Comparison of ENCODE assay signal across 7 cellular contexts in the genomic region with DNA sequence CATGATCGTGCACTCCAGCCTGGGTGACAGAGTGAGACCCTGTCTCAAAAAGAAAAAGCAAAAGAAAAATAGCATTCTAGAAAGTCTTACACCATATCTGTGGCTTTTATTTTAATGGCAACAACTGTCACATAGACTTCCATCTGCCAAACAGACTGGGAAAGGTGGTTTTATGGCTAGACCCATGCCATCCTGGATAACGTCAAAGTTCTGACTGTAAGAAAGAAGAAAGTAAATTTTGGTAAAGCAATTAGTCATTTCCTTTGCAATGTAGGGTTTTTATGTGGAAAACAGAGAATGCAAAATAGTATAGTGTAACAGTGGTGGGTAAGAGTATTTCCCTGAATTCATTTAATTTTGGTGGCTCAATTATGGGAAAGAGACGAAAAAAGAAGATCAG.
"Had no signal": no experiment of that assay in that cellular context is flagged by ENCODE, and none has a peak within 500 bp of the region (broad histone marks: within the 10 kb centered on the region; RNA-seq: fewer than 3 reads in every experiment).

No MANE protein-coding gene starts in this region.

- H3K9me3 Mint-ChIP-seq: HFFc6, IgD-negative memory B cell had no signal

- DNase-seq: GM23248, GOT3, H7, HFFc6 had no signal

- H3K27ac Mint-ChIP-seq: HFFc6, IgD-negative memory B cell had no signal

- H3K36me3 Mint-ChIP-seq: IgD-negative memory B cell had no signal

- H3K4me1 Mint-ChIP-seq: IgD-negative memory B cell had no signal

- ATAC-seq: HCT116, HepG2 had no signal

- H3K4me3 Mint-ChIP-seq: HFFc6, IgD-negative memory B cell had no signal
